In the genomic region with DNA sequence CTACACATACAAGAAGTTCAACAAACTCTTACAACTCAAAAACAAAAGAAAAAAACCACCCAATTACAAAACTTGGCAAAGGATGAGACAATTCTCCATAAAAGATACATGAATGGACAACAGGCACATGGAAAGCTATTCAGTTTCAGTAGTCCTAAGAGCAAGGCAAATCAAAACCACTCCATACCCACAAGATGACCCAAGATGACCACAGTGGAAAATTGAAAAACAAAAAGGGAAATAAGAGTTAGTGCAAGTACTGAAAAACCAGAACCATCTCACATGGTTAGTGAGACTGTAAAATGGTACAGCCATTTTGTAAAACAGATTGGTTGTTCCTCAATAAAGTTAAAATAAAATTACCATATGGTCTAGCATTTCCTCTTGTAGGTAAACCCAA, we compare ENCODE assay signal across 27 cellular contexts.
DNase-seq lines count a peak whose midpoint lies in the region; ATAC-seq, FAIRE-seq and TF ChIP-seq lines count a peak whose summit lies in the region.
"Had no signal": no experiment of that assay in that cellular context is flagged by ENCODE, and none has a peak within 500 bp of the region (broad histone marks: within the 10 kb centered on the region; RNA-seq: fewer than 3 reads in every experiment).

No MANE protein-coding gene starts in this region.

- no peak for ATAC-seq in left lobe of liver
- ATAC-seq: PC-3; stimulated activated naive CD8-positive, alpha-beta T cell treated with anti-CD3 and anti-CD28 coated beads, Interleukin-15, Interleukin-2, amounts not matched to agents 100 U/mL and 50 U/mL, for 24 hours; T-cell had no signal

- no peaks in the 10 kb centered on the region for H3K36me3 ChIP-seq in GM23248 (ENCODE audit: low read depth)
- H3K36me3 ChIP-seq: BLaER1 treated with 17β-estradiol and CSF1 and Interleukin-3, amounts not matched to agents 10 nM and 100 nM; cardiac muscle cell; sigmoid colon had no signal

- DNase-seq in GM23248 (no peak), M059J (ENCODE audit: low read depth) (peak; percentile 85), RPMI7951 (ENCODE audit: low read depth) (peak; percentile 95), fibroblast of villous mesenchyme (ENCODE audit: low read depth) (peak; percentile 23), left lobe of liver (ENCODE audit: low spot score) (no peak), pons (ENCODE audit: low spot score) (no peak), GM19239 (ENCODE audit: insufficient read length, low spot score) (no peak)
- no peak for DNase-seq in activated CD4-positive, alpha-beta T cell treated with anti-CD3 and anti-CD28 coated beads for 1 hour
- DNase-seq: activated CD4-positive, alpha-beta T cell treated with anti-CD3 and anti-CD28 coated beads for 4 hours; activated naive CD4-positive, alpha-beta T cell; activated T-cell treated with anti-CD3 and anti-CD28 coated beads, Interleukin-2, amount 50 U/mL, for 48 hours; amniotic stem cell; glutamatergic neuron; kidney glomerular epithelial cell; NCI-H1092 treated with DMSO at 0.1 percent for 48 hours; NCI-H187 treated with DMSO at 0.1 percent for 48 hours; NCI-H2227 treated with DMSO at 0.1 percent for 48 hours; PC-3; SHP77; sigmoid colon; stimulated activated CD4-positive, alpha-beta T cell treated with anti-CD3 and anti-CD28 coated beads, Interleukin-15, amount 100 ng/mL, for 24 hours; stimulated activated naive CD8-positive, alpha-beta T cell treated with anti-CD3 and anti-CD28 coated beads, Interleukin-15, Interleukin-2, amounts not matched to agents 100 U/mL and 50 U/mL, for 24 hours; T-cell had no signal

- in situ Hi-C loops in GM23248 (cut with MboI): no loop called here

- H2AFZ ChIP-seq in GM23248: 0 out of 2 replicates have a peak overlapping the region, but pooled peaks have one; percentile 36

- H3K4me3 ChIP-seq in GM23248 (no peak overlapping the region), fibroblast of villous mesenchyme (ENCODE audit: low read depth, low read length) (no peak overlapping the region)
- H3K4me3 ChIP-seq: BLaER1 treated with 17β-estradiol and CSF1 and Interleukin-3, amounts not matched to agents 10 nM and 100 nM; cardiac muscle cell; lung; sigmoid colon had no signal

- no peak overlapping the region for H3K4me2 ChIP-seq in GM23248 (ENCODE audit: unreplicated experiment)

- no peaks in the 10 kb centered on the region for H3F3A ChIP-seq in GM23248 (ENCODE audit: insufficient read depth)

- no peak overlapping the region for H3K9ac ChIP-seq in GM23248

- no peaks in the 10 kb centered on the region for H3K4me1 ChIP-seq in GM23248 (ENCODE audit: insufficient read depth)
- H3K4me1 ChIP-seq: sigmoid colon had no signal

- no peaks in the 10 kb centered on the region; the same call in 1 of the 2 replicates for H3K9me2 ChIP-seq in GM23248 (ENCODE audit: insufficient read depth)

- no peaks in the 10 kb centered on the region for H3K27me3 ChIP-seq in GM23248 (replicated peaks; ENCODE audit: insufficient read depth)
- H3K27me3 ChIP-seq: BLaER1 treated with 17β-estradiol and CSF1 and Interleukin-3, amounts not matched to agents 10 nM and 100 nM; cardiac muscle cell; sigmoid colon had no signal

- H3K9me3 ChIP-seq in GM23248 (ENCODE audit: low read depth): no peaks in the 10 kb centered on the region
- H3K9me3 ChIP-seq: sigmoid colon had no signal

- no peaks in the 10 kb centered on the region for H4K20me1 ChIP-seq in GM23248 (ENCODE audit: insufficient read depth)
- H4K20me1 ChIP-seq: BLaER1 treated with 17β-estradiol and CSF1 and Interleukin-3, amounts not matched to agents 10 nM and 100 nM had no signal

- no peak for TF ChIP-seq CTCF in fibroblast of villous mesenchyme (IDR thresholded peaks at IDR 0.05; ENCODE audit: insufficient read depth, low read depth, low read length)

- no peak overlapping the region for H3K27ac ChIP-seq in GM23248
- H3K27ac ChIP-seq: cardiac muscle cell, sigmoid colon had no signal

- H3K79me2 ChIP-seq in GM23248 (ENCODE audit: insufficient read depth): no peaks in the 10 kb centered on the region

- no peak for FAIRE-seq in GM19239 (lab: Jason Lieb, UNC)
- FAIRE-seq: D721Med had no signal

Comparison
In these comparisons a context has a peak if more than half of its experiments do, and no peak if none do; other contexts are left out.
1. DNase-seq: peak in M059J (single experiment), RPMI7951 (single experiment) and fibroblast of villous mesenchyme (single experiment); none in GM23248 (single experiment), left lobe of liver (single experiment), pons (single experiment), activated CD4-positive, alpha-beta T cell treated with anti-CD3 and anti-CD28 coated beads for 1 hour (single experiment) and GM19239 (single experiment).